ENCODE assay signal across 7 cellular contexts in genomic region chr7:85407401-85407800, GRCh38.
"Had no signal": no experiment of that assay in that cellular context is flagged by ENCODE, and none has a peak within 500 bp of the region (broad histone marks: within the 10 kb centered on the region; RNA-seq: fewer than 3 reads in every experiment).

No MANE protein-coding gene starts in this region.

- H3K4me3 ChIP-seq: GM23248, HAP-1 had no signal

- H3K27ac ChIP-seq: GM23248 had no signal

- H3K36me3 ChIP-seq: HAP-1 had no signal

- H3K9me3 Mint-ChIP-seq: HFFc6 had no signal

- H2AFZ ChIP-seq: GM23248 had no signal

- ATAC-seq: HCT116 had no signal

- DNase-seq: GM23248, GOT3, H7, HFFc6, IMR-90 had no signal

- H3K9ac ChIP-seq: GM23248 had no signal

- H3K27ac Mint-ChIP-seq: HFFc6 had no signal

- H3K4me3 Mint-ChIP-seq: HFFc6 had no signal

- H3K9me3 ChIP-seq: HAP-1 had no signal
